Comparison of ENCODE assay signal across 1 cellular context in genomic region chr7:100101016-100101862, GRCh38.
TF ChIP-seq lines count a peak whose summit lies in the region.

Gene AP4M1 (plus strand): TSS chr7:100101643. CDS start chr7:100101715, 72 bp downstream.
Gene MCM7 (minus strand): TSS chr7:100101397. CDS start chr7:100101294, 103 bp downstream.

TF ChIP-seq in SK-N-SH, 30 proteins besides CTCF, POLR2A, EP300 and RAD21 (continued from another document):
- TF ChIP-seq REST (IDR thresholded peaks at IDR 0.05; ENCODE audit: low read depth, low read length): no peak
- TF ChIP-seq TAF1 (IDR thresholded peaks at IDR 0.05; ENCODE audit: borderline replicate concordance, low read depth, low read length): peak; percentile 76; the same call in 1 of the 2 replicates
- TF ChIP-seq SMC3 (IDR thresholded peaks at IDR 0.05; ENCODE audit: low read depth, low read length): no peak
- no peak for TF ChIP-seq RXRA (IDR thresholded peaks at IDR 0.05; ENCODE audit: borderline replicate concordance, low read depth)
- TF ChIP-seq GABPA (IDR thresholded peaks at IDR 0.05; ENCODE audit: low read depth): peak; percentile 65
- TF ChIP-seq MXI1 (IDR thresholded peaks at IDR 0.05; ENCODE audit: low read depth, low read length): peak; percentile 61
- no peak for TF ChIP-seq ZBTB33 (IDR thresholded peaks at IDR 0.05; ENCODE audit: borderline replicate concordance, low read depth)
- 0 out of 2 replicates have a peak, but pooled peaks have one; percentile 14 for TF ChIP-seq TEAD4 (IDR thresholded peaks at IDR 0.05; ENCODE audit: borderline replicate concordance, insufficient read depth)
- no peak for TF ChIP-seq TCF12 (IDR thresholded peaks at IDR 0.05)
